3 cellular contexts compared by ENCODE assay signal in genomic region chr19:40041718-40042117, GRCh38. TPM values are rescaled to one million over a fixed set of nuclear protein-coding genes. Genes with fewer than 3 reads are reported as not detected.
A peak's percentile ranks its signal among the peaks of the same experiment; 100 is the strongest.
DNase-seq lines count a peak whose midpoint lies in the region; ATAC-seq, FAIRE-seq and TF ChIP-seq lines count a peak whose summit lies in the region.
"Not testable (repeated sequence)": the region's sequence is repeated elsewhere in the genome, so short reads cannot be mapped to it uniquely, and the experiment has no call there.

No MANE protein-coding gene starts in this region.

- H4K20me1 ChIP-seq in K562 (replicated peaks; ENCODE audit: control insufficient read depth, insufficient read depth, low read length) = not testable (repeated sequence)

- TF ChIP-seq RAD21 in K562 (CRISPR knock-in tag; conservative IDR thresholded peaks at IDR 0.05 in 1 of 2, IDR thresholded peaks at IDR 0.05 in 1 of 2) = not testable (repeated sequence)

- not testable (repeated sequence) for H3K4me3 ChIP-seq in HEK293 (ENCODE audit: low read depth, low read length); K562

- peaks cover 63% of the 10 kb centered on the region for H3K36me3 Mint-ChIP-seq in endothelial cell (ENCODE audit: low read depth, unreplicated experiment)

- not testable (repeated sequence) for ATAC-seq in K562

- H2AFZ ChIP-seq in K562 (ENCODE audit: low read depth, low read length) = not testable (repeated sequence)

- not testable (repeated sequence) for DNase-seq in K562 (ENCODE audit: extremely low read depth in 1 of 4, low spot score in 3 of 4); endothelial cell (ENCODE audit: low spot score)

- intact Hi-C loops in K562 (cut with micrococcal nuclease) = not testable (repeated sequence)

- not testable (repeated sequence) for H3K4me2 ChIP-seq in K562 (ENCODE audit: insufficient read depth, low read length)

- not testable (repeated sequence) for TF ChIP-seq POLR2A in K562 (conservative IDR thresholded peaks at IDR 0.05)

- TF ChIP-seq CTCF in HEK293 (tag by site-specific recombination; IDR thresholded peaks at IDR 0.05); K562 (IDR thresholded peaks at IDR 0.05 in 2 of 3, conservative IDR thresholded peaks at IDR 0.05 in 1 of 3; ENCODE audit: insufficient read depth in 2 of 3, low read depth in 1 of 3, low read length in 3 of 3); endothelial cell (IDR thresholded peaks at IDR 0.05; ENCODE audit: unreplicated experiment): not testable (repeated sequence)

- not testable (repeated sequence) for H3K9ac ChIP-seq in K562 (ENCODE audit: insufficient read depth in 1 of 2, low read depth in 2 of 2, low read length in 2 of 2)

- H3K4me1 Mint-ChIP-seq in endothelial cell (ENCODE audit: unreplicated experiment) = not testable (repeated sequence)

- CTCF ChIA-PET in HEK293 (lab: Yijun Ruan, JAX); K562 (lab: Yijun Ruan, JAX; ENCODE audit: low intra/inter-chr PET ratio): not testable (repeated sequence)

- H3K27ac ChIP-seq in HEK293 (ENCODE audit: extremely low read depth, low read depth, low read length); K562 (ENCODE audit: extremely low read depth, low read depth, low read length): not testable (repeated sequence)

- not testable (repeated sequence) for H3K4me1 ChIP-seq in HEK293 (ENCODE audit: control insufficient read depth, insufficient read depth, low read length); K562 (replicated peaks in 1 of 2; ENCODE audit: control insufficient read depth in 2 of 2, insufficient read depth in 2 of 2, low read length in 2 of 2)

- 57% methylated on average over 1 of the region's 1 CpG for WGBS in K562 (ENCODE audit: insufficient coverage, low coverage, missing lambda C conversion rate)

- not testable (repeated sequence) for FAIRE-seq in K562 (lab: Jason Lieb, UNC)

- peaks cover 34% of the 10 kb centered on the region for H3K9me3 ChIP-seq in HEK293 (ENCODE audit: control insufficient read depth, insufficient read depth, low read depth, low read length)
- H3K9me3 ChIP-seq in K562 (replicated peaks; ENCODE audit: control insufficient read depth, insufficient read depth, low read depth, low read length) = not testable (repeated sequence)

- in situ Hi-C loops in K562 (cut with MboI) = not testable (repeated sequence)

- TF ChIP-seq EP300 in K562 (IDR thresholded peaks at IDR 0.05; ENCODE audit: low read length) = not testable (repeated sequence)

- H3K4me3 Mint-ChIP-seq in endothelial cell (ENCODE audit: unreplicated experiment) = peak overlapping the region; percentile 62

- peaks cover 35 to 40% of the 10 kb centered on the region in 2 experiments for H3K36me3 ChIP-seq in HEK293 (ENCODE audit: control insufficient read depth in 2 of 2, insufficient read depth in 1 of 2, low read length in 2 of 2)
- H3K36me3 ChIP-seq in K562 (ENCODE audit: control insufficient read depth, insufficient read depth, low read length) = not testable (repeated sequence)

- not testable (repeated sequence) for BruUV-seq in K562 (replicated peaks; lab: Mats Ljungman, UMichigan)

- H3K9me3 Mint-ChIP-seq in endothelial cell (ENCODE audit: unreplicated experiment) = peaks cover 46% of the 10 kb centered on the region

- H3K9me1 ChIP-seq in K562 (ENCODE audit: control insufficient read depth, insufficient read depth, low read length) = not testable (repeated sequence)

- H3K27me3 Mint-ChIP-seq in endothelial cell (ENCODE audit: unreplicated experiment) = not testable (repeated sequence)

- not testable (repeated sequence) for H3K27ac Mint-ChIP-seq in endothelial cell (ENCODE audit: unreplicated experiment)

- POLR2A ChIA-PET in HEK293 (lab: Yijun Ruan, JAX); K562 (lab: Yijun Ruan, JAX): not testable (repeated sequence)

- not testable (repeated sequence) for H3K27me3 ChIP-seq in K562 (ENCODE audit: control insufficient read depth in 2 of 2, insufficient read depth in 2 of 2, low read length in 2 of 2)

- not testable (repeated sequence) for H3K79me2 ChIP-seq in K562 (ENCODE audit: control insufficient read depth, insufficient read depth, low read length)

TF ChIP-seq in HEK293, 187 proteins besides CTCF, POLR2A, EP300 and RAD21:
- TF ChIP-seq ZNF529 (tag by site-specific recombination; IDR thresholded peaks at IDR 0.05; ENCODE audit: insufficient replicate concordance) = peak; percentile 49

TF ChIP-seq in K562, 482 proteins besides CTCF, POLR2A, EP300 and RAD21:
- TF ChIP-seq ZNF507 (tag; conservative IDR thresholded peaks at IDR 0.05) (peak; percentile 98), ZNF354B (CRISPR knock-in tag; IDR thresholded peaks at IDR 0.05) (peak; percentile 76)

RNA-seq across cellular contexts. Expression of gene ZNF780B, which starts 14.3 kb away (rescaled TPM):
- total RNA-seq in K562 (2011; cell fraction: chromatin; rRNA removed; ENCODE audit: low replicate concordance) = 39.6 and 67.1 TPM in 2 replicates
- total RNA-seq in K562 (2011; cell fraction: nucleolus; rRNA removed) = 14.7 and 24.7 TPM in 2 replicates
- total RNA-seq in K562 (2011; cell fraction: nucleoplasm; rRNA removed) = 19.2 and 30.7 TPM in 2 replicates
- total RNA-seq in K562 (2014; rRNA removed) = 3.9 and 8.8 TPM in 2 replicates
- total RNA-seq in K562 (2014; rRNA removed; fragmentation: Illumina TruSeq; extraction: Trizol) = 18.4 and 19.4 TPM in 2 replicates
- total RNA-seq in K562 (2015; rRNA removed; fragmentation: Illumina TruSeq; extraction: Trizol) = 7.8 and 9.7 TPM in 2 replicates
- total RNA-seq in K562 (2021) = 10.9 and 11.2 TPM in 2 replicates
- polyA plus RNA-seq in K562 (2011; rRNA removed) = 4.4 and 6.0 TPM in 2 replicates
- polyA plus RNA-seq in K562 (2011; cell fraction: cytosol; rRNA removed) = 0.48 and 1.5 TPM in 2 replicates
- 10.9 and 12.0 TPM in 2 replicates for polyA plus RNA-seq in K562 (2011; cell fraction: nucleus; rRNA removed)
- 7.7 and 8.6 TPM in 2 replicates for polyA plus RNA-seq in K562 (2012)
- polyA plus RNA-seq in K562 (2014; fragmentation: Illumina TruSeq; extraction: Trizol) = 10.5 and 10.9 TPM in 2 replicates
- 1 to 10 TPM; 3.9 to 4.0 TPM for polyA plus RNA-seq in K562 (2014; fragmentation: Nextera tagmentation; extraction: Ambion mirVana)
- 6.5 and 9.5 TPM in 2 replicates for polyA plus RNA-seq in K562 (2014; rRNA removed)
- polyA minus RNA-seq in K562 (2011; rRNA and poly(A)+ RNA removed) = 11.4 and 21.7 TPM in 2 replicates
- polyA minus RNA-seq in K562 (2011; cell fraction: cytosol; rRNA and poly(A)+ RNA removed) = 1.2 and 2.3 TPM in 2 replicates
- 11.4 and 22.7 TPM in 2 replicates for polyA minus RNA-seq in K562 (2011; cell fraction: nucleus; rRNA and poly(A)+ RNA removed)
- 22.6 TPM for total RNA-seq in endothelial cell (ENCODE audit: unreplicated experiment)

RNA-seq across cellular contexts. Expression of gene ZNF546, which starts 44.9 kb away (rescaled TPM):
- total RNA-seq in K562 (2011; cell fraction: chromatin; rRNA removed; ENCODE audit: low replicate concordance) = 9.2 and 22.4 TPM in 2 replicates
- total RNA-seq in K562 (2011; cell fraction: nucleolus; rRNA removed) = 2.3 and 9.7 TPM in 2 replicates
- 8.6 and 9.7 TPM in 2 replicates for total RNA-seq in K562 (2011; cell fraction: nucleoplasm; rRNA removed)
- total RNA-seq in K562 (2014; rRNA removed) (1.1 and 2.2 TPM in 2 replicates), K562 (2014; rRNA removed; fragmentation: Illumina TruSeq; extraction: Trizol) (5.1 and 5.3 TPM in 2 replicates), K562 (2015; rRNA removed; fragmentation: Illumina TruSeq; extraction: Trizol) (3.0 and 4.3 TPM in 2 replicates), K562 (2021) (3.5 and 3.6 TPM in 2 replicates), endothelial cell (ENCODE audit: unreplicated experiment) (4.0 TPM)
- polyA plus RNA-seq in K562 (2011; rRNA removed) (2.7 and 3.0 TPM in 2 replicates), K562 (2014; fragmentation: Illumina TruSeq; extraction: Trizol) (1.4 and 2.2 TPM in 2 replicates), K562 (2014; fragmentation: Nextera tagmentation; extraction: Ambion mirVana) (1 to 10 TPM; 1.7 to 2.2 TPM), K562 (2014; rRNA removed) (0.73 and 2.4 TPM in 2 replicates)
- 0.74 and 0.91 TPM in 2 replicates for polyA plus RNA-seq in K562 (2011; cell fraction: cytosol; rRNA removed)
- 2.4 and 2.9 TPM in 2 replicates for polyA plus RNA-seq in K562 (2011; cell fraction: nucleus; rRNA removed)
- polyA plus RNA-seq in K562 (2012) = 1.4 and 1.6 TPM in 2 replicates
- polyA minus RNA-seq in K562 (2011; rRNA and poly(A)+ RNA removed) = 8.3 and 15.2 TPM in 2 replicates
- polyA minus RNA-seq in K562 (2011; cell fraction: cytosol; rRNA and poly(A)+ RNA removed) = 3.0 and 3.1 TPM in 2 replicates
- polyA minus RNA-seq in K562 (2011; cell fraction: nucleus; rRNA and poly(A)+ RNA removed) = 5.8 and 11.4 TPM in 2 replicates

RNA-seq across cellular contexts. Expression of gene ZNF780A, which starts 49.0 kb away (rescaled TPM):
- 18.9 and 45.7 TPM in 2 replicates for total RNA-seq in K562 (2011; cell fraction: chromatin; rRNA removed; ENCODE audit: low replicate concordance)
- 11.5 and 14.3 TPM in 2 replicates for total RNA-seq in K562 (2011; cell fraction: nucleolus; rRNA removed)
- 19.2 and 30.9 TPM in 2 replicates for total RNA-seq in K562 (2011; cell fraction: nucleoplasm; rRNA removed)
- total RNA-seq in K562 (2014; rRNA removed) (11.7 and 23.1 TPM in 2 replicates), K562 (2014; rRNA removed; fragmentation: Illumina TruSeq; extraction: Trizol) (32.5 and 49.4 TPM in 2 replicates), K562 (2015; rRNA removed; fragmentation: Illumina TruSeq; extraction: Trizol) (18.1 and 19.8 TPM in 2 replicates), K562 (2021) (19.8 and 21.3 TPM in 2 replicates), endothelial cell (ENCODE audit: unreplicated experiment) (19.4 TPM)
- polyA plus RNA-seq in K562 (2011; rRNA removed) (16.5 and 25.5 TPM in 2 replicates), K562 (2014; fragmentation: Illumina TruSeq; extraction: Trizol) (25.8 and 30.5 TPM in 2 replicates), K562 (2014; fragmentation: Nextera tagmentation; extraction: Ambion mirVana) (10 to 100 TPM; 35.5 to 36.1 TPM), K562 (2014; rRNA removed) (26.0 and 32.6 TPM in 2 replicates)
- polyA plus RNA-seq in K562 (2011; cell fraction: cytosol; rRNA removed) = 6.5 and 14.3 TPM in 2 replicates
- 17.1 and 18.2 TPM in 2 replicates for polyA plus RNA-seq in K562 (2011; cell fraction: nucleus; rRNA removed)
- 18.1 and 21.3 TPM in 2 replicates for polyA plus RNA-seq in K562 (2012)
- 30.7 and 37.2 TPM in 2 replicates for polyA minus RNA-seq in K562 (2011; rRNA and poly(A)+ RNA removed)
- polyA minus RNA-seq in K562 (2011; cell fraction: cytosol; rRNA and poly(A)+ RNA removed) = 2.7 and 8.1 TPM in 2 replicates
- polyA minus RNA-seq in K562 (2011; cell fraction: nucleus; rRNA and poly(A)+ RNA removed) = 16.2 and 33.4 TPM in 2 replicates
